In the genomic region with DNA sequence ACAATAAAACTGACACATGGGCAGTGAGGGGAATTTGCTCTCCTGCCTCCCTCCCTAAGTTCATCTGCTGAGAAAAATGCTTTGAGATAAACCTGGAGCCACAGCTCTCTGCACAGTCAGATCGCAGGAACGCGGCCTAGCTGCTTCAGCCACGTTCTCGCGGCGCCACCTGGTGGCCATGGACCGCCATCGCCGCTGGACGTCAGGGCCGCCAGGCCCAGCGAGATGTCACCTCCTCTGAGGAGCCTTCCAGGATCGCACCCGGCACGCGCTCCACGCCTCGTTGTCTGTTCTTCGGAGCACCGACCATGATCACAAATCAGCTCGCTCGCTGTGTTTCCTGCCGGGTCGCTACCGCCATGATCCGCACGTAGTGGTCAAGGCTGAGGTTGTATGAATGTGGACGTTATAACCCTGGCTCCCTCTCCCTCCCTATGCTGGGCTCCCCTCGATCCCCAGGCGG, we compare ENCODE assay signal across 9 cellular contexts. TPM values are rescaled to one million over a fixed set of nuclear protein-coding genes. Genes with fewer than 3 reads are reported as not detected.
A peak's percentile ranks its signal among the peaks of the same experiment; 100 is the strongest.
DNase-seq lines count a peak whose midpoint lies in the region; ATAC-seq and TF ChIP-seq lines count a peak whose summit lies in the region.
"Had no signal": no experiment of that assay in that cellular context is flagged by ENCODE, and none has a peak within 500 bp of the region (broad histone marks: within the 10 kb centered on the region; RNA-seq: fewer than 3 reads in every experiment).

No MANE protein-coding gene starts in this region.

- no peaks in the 10 kb centered on the region for H3K4me1 ChIP-seq in colonic mucosa
- no peaks in the 10 kb centered on the region for H3K4me1 ChIP-seq in lower lobe of right lung

- no peak overlapping the region for H3K27ac ChIP-seq in CD4-positive, alpha-beta T cell (ENCODE audit: low read depth, low read length)
- H3K27ac ChIP-seq in colonic mucosa (no peak overlapping the region), lower lobe of right lung (no peak overlapping the region)

- H3K27me3 ChIP-seq in CD4-positive, alpha-beta T cell (ENCODE audit: control insufficient read depth, insufficient read depth, low read length), result no peaks in the 10 kb centered on the region
- H3K27me3 ChIP-seq in colonic mucosa (no peaks in the 10 kb centered on the region), lower lobe of right lung (ENCODE audit: low read depth) (peaks cover 4% of the 10 kb centered on the region)

- ATAC-seq in CD4-positive, alpha-beta T cell (ENCODE audit: poor library complexity), result peak; percentile 29
- peak; percentile 72 to 83 for ATAC-seq in lower lobe of right lung

- H3K9me3 ChIP-seq in CD4-positive, alpha-beta T cell (ENCODE audit: control insufficient read depth, low read length), result no peaks in the 10 kb centered on the region
- H3K9me3 ChIP-seq in colonic mucosa (no peaks in the 10 kb centered on the region), lower lobe of right lung (no peaks in the 10 kb centered on the region)

- peaks cover 5% of the 10 kb centered on the region for H3K36me3 Mint-ChIP-seq in CD4-positive, alpha-beta T cell (ENCODE audit: low read depth)

- H3K9ac ChIP-seq in colonic mucosa (ENCODE audit: low read depth in 2 of 2, low read length in 2 of 2), result no peak overlapping the region

- no peak overlapping the region for H3K27ac Mint-ChIP-seq in CD4-positive, alpha-beta T cell

- H3K36me3 ChIP-seq in colonic mucosa, result no peaks in the 10 kb centered on the region
- H3K36me3 ChIP-seq in lower lobe of right lung, result no peaks in the 10 kb centered on the region

- peak; percentile 57 for TF ChIP-seq CTCF in CD4-positive, alpha-beta T cell (IDR thresholded peaks at IDR 0.05)
- TF ChIP-seq CTCF in colonic mucosa (IDR thresholded peaks at IDR 0.05) (peak; percentile 52), lower lobe of right lung (IDR thresholded peaks at IDR 0.05) (peak; percentile 89)

- CTCF ChIA-PET in CD4-positive, alpha-beta T cell (lab: Charles Lee), result interaction anchor here (0.8 kb wide), 1 partner anchor 12 kb away, joined by 3 read pairs; no protein-coding TSS in a partner anchor

- H3K9me3 Mint-ChIP-seq in CD4-positive, alpha-beta T cell, result peaks cover 6% of the 10 kb centered on the region

- H3K4me3 ChIP-seq in colonic mucosa, result no peak overlapping the region
- H3K4me3 ChIP-seq in lower lobe of right lung, result no peak overlapping the region

- peaks cover 5% of the 10 kb centered on the region for H3K4me1 Mint-ChIP-seq in CD4-positive, alpha-beta T cell (ENCODE audit: low read depth)

- POLR2A ChIA-PET in CD4-positive, alpha-beta T cell (lab: Charles Lee), result no interaction called here

- H3K4me3 Mint-ChIP-seq in CD4-positive, alpha-beta T cell, result no peak overlapping the region

- peak; percentile 4 to 52 (median 22) for DNase-seq in CD4-positive, alpha-beta T cell
- DNase-seq in HUDEP-2 (lab: John Stamatoyannopoulos, UW; ENCODE audit: unreplicated experiment in 76 of 76) (peak in 58 of 76 experiments; percentile 1 to 67 (median 34)), colonic mucosa (peak; percentile 55), lower lobe of right lung (peak; percentile 70), HPDE6-E6E7 (ENCODE audit: extremely low spot score) (no peak), NCI-H1092 (lab: John Stamatoyannopoulos, UW) (no peak)
- peak; percentile 26 to 35 for DNase-seq in activated CD4-positive, alpha-beta T cell treated with anti-CD3 and anti-CD28 coated beads for 4 hours
- DNase-seq in stimulated activated CD8-positive, alpha-beta memory T cell treated with anti-CD3 and anti-CD28 coated beads, Interleukin-7, amount 100 ng/mL, for 24 hours (ENCODE audit: low read depth), result peak; percentile 40

- peaks cover 11% of the 10 kb centered on the region for H3K27me3 Mint-ChIP-seq in CD4-positive, alpha-beta T cell

- intact Hi-C loops in CD4-positive, alpha-beta T cell (cut with DNase I, micrococcal nuclease), result loop anchor here in 1 of 2 experiments (5.0 to 10.0 kb wide), 2 partner anchors 847 to 1034 kb away; no protein-coding TSS in a partner anchor
- intact Hi-C loops in colonic mucosa (cut with DNase I), result loop anchor here (5.0 kb wide), 1 partner anchor 352 kb away; no protein-coding TSS in a partner anchor
- intact Hi-C loops in lower lobe of right lung (cut with DNase I), result no loop called here

RNA-seq across cellular contexts. Expression of gene USP29, which starts 20.6 kb away (rescaled TPM):
- total RNA-seq in CD4-positive, alpha-beta T cell, result not detected
- not detected for total RNA-seq in colonic mucosa
- total RNA-seq in lower lobe of right lung, result not detected
- total RNA-seq: skeletal muscle tissue had no signal

RNA-seq across cellular contexts. Expression of gene ZIM3, which starts 45.8 kb away (rescaled TPM):
- not detected for total RNA-seq in CD4-positive, alpha-beta T cell
- total RNA-seq in colonic mucosa (not detected), lower lobe of right lung (not detected)
- total RNA-seq: skeletal muscle tissue had no signal

Comparison
In these comparisons a context has a peak if more than half of its experiments do, and no peak if none do; other contexts are left out.
1. DNase-seq: peak in CD4-positive, alpha-beta T cell (10 of 10), HUDEP-2 (58 of 76), activated CD4-positive, alpha-beta T cell treated with anti-CD3 and anti-CD28 coated beads for 4 hours (2 of 2), colonic mucosa (single experiment), lower lobe of right lung (single experiment) and stimulated activated CD8-positive, alpha-beta memory T cell treated with anti-CD3 and anti-CD28 coated beads, Interleukin-7, amount 100 ng/mL, for 24 hours (single experiment); none in HPDE6-E6E7 (single experiment) and NCI-H1092 (single experiment).
2. Peak in every context shown above with its lines, with median percentiles within 50 percentile points of each other: CTCF ChIP-seq.